9 cellular contexts compared by ENCODE assay signal in genomic region chr2:96156926-96157648, GRCh38. TPM values are rescaled to one million over a fixed set of nuclear protein-coding genes. Genes with fewer than 3 reads are reported as not detected.
A peak's percentile ranks its signal among the peaks of the same experiment; 100 is the strongest.
DNase-seq lines count a peak whose midpoint lies in the region; ATAC-seq, FAIRE-seq and TF ChIP-seq lines count a peak whose summit lies in the region.
"Had no signal": no experiment of that assay in that cellular context is flagged by ENCODE, and none has a peak within 500 bp of the region (broad histone marks: within the 10 kb centered on the region; RNA-seq: fewer than 3 reads in every experiment).

No MANE protein-coding gene starts in this region.

- TF ChIP-seq RAD21 in GM12878 (IDR thresholded peaks at IDR 0.05; ENCODE audit: insufficient read depth, low read depth, low read length), result no peak

- POLR2A ChIA-PET in GM12878 (lab: Charles Lee), result interaction anchor here (0.6 to 6.4 kb wide), 7 partner anchors 12 to 371 kb away, joined by 3 to 161 read pairs (median 11); partner anchors contain the start of genes ASTL, DUSP2 and ITPRIPL1

- peaks cover 76% of the 10 kb centered on the region for H3K4me1 ChIP-seq in DOHH2 (ENCODE audit: control insufficient read depth, low read length)
- peaks cover 53% of the 10 kb centered on the region for H3K4me1 ChIP-seq in GM12878 (ENCODE audit: control insufficient read depth, insufficient read depth, low read length)

- H3K27ac ChIP-seq in DOHH2 (ENCODE audit: low read depth, low read length), result peak overlapping the region; percentile 8; the same call in 1 of the 2 replicates
- peak overlapping the region; percentile 95 for H3K27ac ChIP-seq in GM12878 (ENCODE audit: control insufficient read depth, insufficient read depth)

- CTCF ChIA-PET in GM12878 (lab: Yijun Ruan, JAX), result interaction anchor here (1.1 to 4.2 kb wide), 7 partner anchors 11 to 48 kb away, joined by 3 to 42 read pairs (median 4); partner anchors contain the start of genes ASTL and DUSP2

- no peaks in the 10 kb centered on the region for H4K20me1 ChIP-seq in DOHH2 (ENCODE audit: control insufficient read depth, insufficient read depth, low read depth, low read length)
- no peaks in the 10 kb centered on the region for H4K20me1 ChIP-seq in GM12878 (ENCODE audit: control insufficient read depth, insufficient read depth)

- SMC1A ChIA-PET in GM12878 (lab: Charles Lee; ENCODE audit: uncharacterized antibody, unreplicated experiment), result interaction anchor here (0.6 to 6.6 kb wide), 7 partner anchors 9 to 135 kb away, joined by 3 to 139 read pairs (median 4); partner anchors contain the start of genes ASTL and DUSP2

- no TSS peak for BruUV-seq in GM12878 (replicated peaks; lab: Mats Ljungman, UMichigan)

- 3% methylated on average over 5 of the region's 5 CpGs for WGBS in GM12878 (ENCODE audit: insufficient coverage, insufficient replicate concordance, low lambda C conversion rate, missing lambda C conversion rate)

- in situ Hi-C loops in GM12878 (cut with MboI), result no loop called here

- TF ChIP-seq POLR2A in GM12878 (IDR thresholded peaks at IDR 0.05; ENCODE audit: low read depth, low read length), result no peak

- H3K9me3 ChIP-seq in DOHH2 (ENCODE audit: control insufficient read depth, insufficient read depth, low read length) (no peaks in the 10 kb centered on the region), GM12878 (replicated peaks; ENCODE audit: control insufficient read depth, insufficient read depth, low read length) (peaks cover 3% of the 10 kb centered on the region; the same call in 2 of the 3 replicates), MG63 (no peaks in the 10 kb centered on the region)

- ATAC-seq in GM19372 (IDR thresholded peaks at IDR 0.05; ENCODE audit: low read depth, unreplicated experiment) (peak; percentile 40), HG03159 (IDR thresholded peaks at IDR 0.05; ENCODE audit: unreplicated experiment) (peak; percentile 29), GM12878 (peak; percentile 57)

- H3F3A ChIP-seq in DOHH2 (ENCODE audit: control insufficient read depth, insufficient read depth), result peaks cover 11% of the 10 kb centered on the region

- H3K4me3 ChIP-seq in DOHH2 (ENCODE audit: low read length), result peak overlapping the region; percentile 35
- no peak overlapping the region; the same call in 1 of the 2 replicates for H3K4me3 ChIP-seq in GM12878
- no peak overlapping the region for H3K4me3 ChIP-seq in MG63

- DNase-seq in GM12878 (ENCODE audit: low read depth, low spot score) (peak; percentile 71), NCI-H2029 (lab: John Stamatoyannopoulos, UW) (no peak), iPS-NIHi7 (ENCODE audit: extremely low spot score) (no peak), MG63 (no peak), A172 (ENCODE audit: low spot score) (no peak)

- H3K9me2 ChIP-seq in DOHH2 (replicated peaks; ENCODE audit: control insufficient read depth, low read length), result no peaks in the 10 kb centered on the region

- intact Hi-C loops in GM12878 (cut with micrococcal nuclease; ENCODE audit: unreplicated experiment), result loop anchor here (1.0 kb wide), 1 partner anchor 12 kb away; the partner anchor contains the start of gene DUSP2

- no peak for TF ChIP-seq CTCF in DOHH2 (IDR thresholded peaks at IDR 0.05; ENCODE audit: low read depth, low read length, poor library complexity, severe bottlenecking)
- TF ChIP-seq CTCF in GM12878 (IDR thresholded peaks at IDR 0.05 in 2 of 3, conservative IDR thresholded peaks at IDR 0.05 in 1 of 3; ENCODE audit: control insufficient read depth in 2 of 3, extremely low read depth in 1 of 3, insufficient read depth in 1 of 3, low read depth in 3 of 3, low read length in 3 of 3), result no peak; a peak in 1 of 6 replicates

- peak; percentile 48 to 64; a peak in 2 of 4 replicates for TF ChIP-seq EP300 in GM12878 (IDR thresholded peaks at IDR 0.05; ENCODE audit: borderline replicate concordance in 1 of 2, control insufficient read depth in 1 of 2, low read depth in 2 of 2, low read length in 2 of 2)

- peak overlapping the region; percentile 68 for H3K4me2 ChIP-seq in DOHH2 (ENCODE audit: low read length)
- H3K4me2 ChIP-seq in GM12878 (ENCODE audit: control insufficient read depth, insufficient read depth), result peak overlapping the region; percentile 78

- RAD21 ChIA-PET in GM12878 (lab: Charles Lee; ENCODE audit: unreplicated experiment), result interaction anchor here (0.6 to 6.3 kb wide), 8 partner anchors 10 to 50 kb away, joined by 3 to 182 read pairs (median 4); partner anchors contain the start of genes ASTL and DUSP2

- H3K36me3 ChIP-seq in DOHH2 (ENCODE audit: control insufficient read depth, low read length) (no peaks in the 10 kb centered on the region), GM12878 (ENCODE audit: control insufficient read depth in 2 of 2, insufficient read depth in 2 of 2, low read length in 1 of 2) (no peaks in the 10 kb centered on the region), MG63 (no peaks in the 10 kb centered on the region)

- H3K27me3 ChIP-seq in DOHH2 (ENCODE audit: control insufficient read depth, low read length), result no peaks in the 10 kb centered on the region
- no peaks in the 10 kb centered on the region for H3K27me3 ChIP-seq in GM12878 (replicated peaks in 1 of 2; ENCODE audit: control insufficient read depth in 2 of 2, insufficient read depth in 2 of 2, low read length in 1 of 2)
- H3K27me3 ChIP-seq in MG63, result no peaks in the 10 kb centered on the region

- no peaks in the 10 kb centered on the region for H3K79me2 ChIP-seq in DOHH2 (ENCODE audit: control insufficient read depth, low read length)
- no peaks in the 10 kb centered on the region for H3K79me2 ChIP-seq in GM12878 (ENCODE audit: control insufficient read depth, insufficient read depth, low read length)

- H3K9ac ChIP-seq in GM12878 (ENCODE audit: control insufficient read depth, insufficient read depth, low read length), result peak overlapping the region; percentile 68

- peak; percentile 56 for FAIRE-seq in GM12878 (lab: Jason Lieb, UNC)

- H2AFZ ChIP-seq in GM12878 (ENCODE audit: control insufficient read depth, low read depth, low read length), result peak overlapping the region; percentile 70

RNA-seq across cellular contexts. Expression of gene DUSP2, which starts 11.8 kb away (rescaled TPM):
- 404 and 419 TPM in 2 replicates for total RNA-seq in GM12878 (2013; cell fraction: nucleolus; rRNA removed)
- 212 and 227 TPM in 2 replicates for total RNA-seq in GM12878 (2014; rRNA removed)
- 57.4 and 58.0 TPM in 2 replicates for total RNA-seq in GM12878 (2014; rRNA removed; fragmentation: Illumina TruSeq; extraction: Trizol)
- total RNA-seq in GM12878 (2021), result 181 and 194 TPM in 2 replicates
- polyA plus RNA-seq in GM12878 (2011; ENCODE audit: low read depth), result 22.1 TPM
- polyA plus RNA-seq in GM12878 (2011; rRNA removed), result 47.5 and 84.3 TPM in 2 replicates
- polyA plus RNA-seq in GM12878 (2011; cell fraction: cytosol; rRNA removed), result 146 and 184 TPM in 2 replicates
- polyA plus RNA-seq in GM12878 (2011; cell fraction: nucleus; rRNA removed), result 522 and 621 TPM in 2 replicates
- 61.4 and 155 TPM in 2 replicates for polyA plus RNA-seq in GM12878 (2012)
- 11.9 and 35.6 TPM in 2 replicates for polyA plus RNA-seq in GM12878 (2014; fragmentation: Illumina TruSeq; extraction: Trizol)
- polyA plus RNA-seq in GM12878 (2014; fragmentation: Nextera tagmentation; extraction: Ambion mirVana), result 10 to 100 TPM in 1 of 2 experiments, 1 to 10 TPM in 1; 9.7 to 34.6 TPM
- polyA plus RNA-seq in GM12878 (2014; rRNA removed), result 158 and 168 TPM in 2 replicates
- polyA plus RNA-seq in GM12878 (2016; fragmentation: Nextera tagmentation; extraction: Ambion mirVana), result 10 to 100 TPM; 10.2 to 56.4 TPM
- 98.2 and 232 TPM in 2 replicates for polyA minus RNA-seq in GM12878 (2011; rRNA and poly(A)+ RNA removed)
- polyA minus RNA-seq in GM12878 (2011; cell fraction: cytosol; rRNA and poly(A)+ RNA removed), result 87.6 and 111 TPM in 2 replicates
- 636 and 718 TPM in 2 replicates for polyA minus RNA-seq in GM12878 (2011; cell fraction: nucleus; rRNA and poly(A)+ RNA removed)
- total RNA-seq in MG63 (2014; rRNA removed; shearing (Covaris generic); ENCODE audit: low replicate concordance), result 4.9 and 8.7 TPM in 2 replicates
- total RNA-seq in A172 (2014; rRNA removed; shearing (Covaris generic)), result 0.05 TPM in 1 of 2 replicates, not detected in the other

RNA-seq across cellular contexts. Expression of gene ASTL, which starts 18.8 kb away (rescaled TPM):
- 0.76 and 2.4 TPM in 2 replicates for total RNA-seq in GM12878 (2013; cell fraction: nucleolus; rRNA removed)
- total RNA-seq in GM12878 (2014; rRNA removed) (0.27 and 0.40 TPM in 2 replicates), GM12878 (2014; rRNA removed; fragmentation: Illumina TruSeq; extraction: Trizol) (0.54 TPM in 1 of 2 replicates, not detected in the other), GM12878 (2021) (0.43 and 1.0 TPM in 2 replicates)
- 0.72 TPM for polyA plus RNA-seq in GM12878 (2011; ENCODE audit: low read depth)
- polyA plus RNA-seq in GM12878 (2011; rRNA removed) (0.10 and 0.37 TPM in 2 replicates), GM12878 (2014; fragmentation: Illumina TruSeq; extraction: Trizol) (0.24 TPM in 1 of 2 replicates, not detected in the other), GM12878 (2014; fragmentation: Nextera tagmentation; extraction: Ambion mirVana) (not detected), GM12878 (2014; rRNA removed) (0.18 and 0.37 TPM in 2 replicates), GM12878 (2016; fragmentation: Nextera tagmentation; extraction: Ambion mirVana) (not detected)
- polyA plus RNA-seq in GM12878 (2011; cell fraction: cytosol; rRNA removed), result 0.34 and 0.53 TPM in 2 replicates
- polyA plus RNA-seq in GM12878 (2011; cell fraction: nucleus; rRNA removed), result 2.4 TPM in 2 replicates
- 1.3 and 2.0 TPM in 2 replicates for polyA plus RNA-seq in GM12878 (2012)
- 0.52 and 0.95 TPM in 2 replicates for polyA minus RNA-seq in GM12878 (2011; rRNA and poly(A)+ RNA removed)
- not detected in 2 replicates for polyA minus RNA-seq in GM12878 (2011; cell fraction: cytosol; rRNA and poly(A)+ RNA removed)
- 0.77 TPM in 1 of 2 replicates, not detected in the other for polyA minus RNA-seq in GM12878 (2011; cell fraction: nucleus; rRNA and poly(A)+ RNA removed)
- total RNA-seq in MG63 (2014; rRNA removed; shearing (Covaris generic); ENCODE audit: low replicate concordance), result not detected in 2 replicates
- total RNA-seq in A172 (2014; rRNA removed; shearing (Covaris generic)), result not detected in 2 replicates
- total RNA-seq: NCI-H460 had no signal

RNA-seq across cellular contexts. Expression of gene ADRA2B, which starts 40.7 kb away (rescaled TPM):
- 0.31 TPM in 1 of 2 replicates, not detected in the other for total RNA-seq in GM12878 (2013; cell fraction: nucleolus; rRNA removed)
- total RNA-seq in GM12878 (2014; rRNA removed) (0.05 TPM in 1 of 2 replicates, not detected in the other), GM12878 (2014; rRNA removed; fragmentation: Illumina TruSeq; extraction: Trizol) (0.05 TPM in 1 of 2 replicates, not detected in the other), GM12878 (2021) (0.10 TPM in 1 of 2 replicates, not detected in the other)
- not detected for polyA plus RNA-seq in GM12878 (2011; ENCODE audit: low read depth)
- polyA plus RNA-seq in GM12878 (2011; rRNA removed) (not detected in 2 replicates), GM12878 (2014; fragmentation: Illumina TruSeq; extraction: Trizol) (0.01 TPM in 1 of 2 replicates, not detected in the other), GM12878 (2014; fragmentation: Nextera tagmentation; extraction: Ambion mirVana) (under 1 TPM in 1 of 2 experiments, not detected in 1; 0.03 TPM), GM12878 (2014; rRNA removed) (0.05 and 0.09 TPM in 2 replicates), GM12878 (2016; fragmentation: Nextera tagmentation; extraction: Ambion mirVana) (not detected)
- polyA plus RNA-seq in GM12878 (2011; cell fraction: cytosol; rRNA removed), result not detected in 2 replicates
- 0.79 and 0.84 TPM in 2 replicates for polyA plus RNA-seq in GM12878 (2011; cell fraction: nucleus; rRNA removed)
- 0.16 and 0.22 TPM in 2 replicates for polyA plus RNA-seq in GM12878 (2012)
- not detected in 2 replicates for polyA minus RNA-seq in GM12878 (2011; rRNA and poly(A)+ RNA removed)
- polyA minus RNA-seq in GM12878 (2011; cell fraction: cytosol; rRNA and poly(A)+ RNA removed), result not detected in 2 replicates
- 0.10 TPM in 1 of 2 replicates, not detected in the other for polyA minus RNA-seq in GM12878 (2011; cell fraction: nucleus; rRNA and poly(A)+ RNA removed)
- total RNA-seq in MG63 (2014; rRNA removed; shearing (Covaris generic); ENCODE audit: low replicate concordance), result 0.03 TPM in 1 of 2 replicates, not detected in the other
- not detected in 2 replicates for total RNA-seq in A172 (2014; rRNA removed; shearing (Covaris generic))
- total RNA-seq: NCI-H460 had no signal

RNA-seq across cellular contexts. Expression of gene STARD7, which starts 51.5 kb away (rescaled TPM):
- total RNA-seq in GM12878 (2013; cell fraction: nucleolus; rRNA removed), result 140 and 161 TPM in 2 replicates
- 215 and 229 TPM in 2 replicates for total RNA-seq in GM12878 (2014; rRNA removed)
- total RNA-seq in GM12878 (2014; rRNA removed; fragmentation: Illumina TruSeq; extraction: Trizol), result 148 and 153 TPM in 2 replicates
- 194 and 200 TPM in 2 replicates for total RNA-seq in GM12878 (2021)
- polyA plus RNA-seq in GM12878 (2011; ENCODE audit: low read depth), result 84.4 TPM
- 139 and 142 TPM in 2 replicates for polyA plus RNA-seq in GM12878 (2011; rRNA removed)
- 75.3 and 92.3 TPM in 2 replicates for polyA plus RNA-seq in GM12878 (2011; cell fraction: cytosol; rRNA removed)
- polyA plus RNA-seq in GM12878 (2011; cell fraction: nucleus; rRNA removed), result 89.9 and 96.0 TPM in 2 replicates
- 81.5 and 83.0 TPM in 2 replicates for polyA plus RNA-seq in GM12878 (2012)
- polyA plus RNA-seq in GM12878 (2014; fragmentation: Illumina TruSeq; extraction: Trizol), result 154 and 182 TPM in 2 replicates
- polyA plus RNA-seq in GM12878 (2014; fragmentation: Nextera tagmentation; extraction: Ambion mirVana), result 100 to 1,000 TPM in 1 of 2 experiments, 10 to 100 TPM in 1; 85.4 to 114 TPM
- polyA plus RNA-seq in GM12878 (2014; rRNA removed), result 120 and 123 TPM in 2 replicates
- 100 to 1,000 TPM; 225 to 237 TPM for polyA plus RNA-seq in GM12878 (2016; fragmentation: Nextera tagmentation; extraction: Ambion mirVana)
- 88.6 and 126 TPM in 2 replicates for polyA minus RNA-seq in GM12878 (2011; rRNA and poly(A)+ RNA removed)
- 52.3 and 75.1 TPM in 2 replicates for polyA minus RNA-seq in GM12878 (2011; cell fraction: cytosol; rRNA and poly(A)+ RNA removed)
- polyA minus RNA-seq in GM12878 (2011; cell fraction: nucleus; rRNA and poly(A)+ RNA removed), result 65.0 and 122 TPM in 2 replicates
- 100 and 113 TPM in 2 replicates for total RNA-seq in MG63 (2014; rRNA removed; shearing (Covaris generic); ENCODE audit: low replicate concordance)
- 191 and 196 TPM in 2 replicates for total RNA-seq in A172 (2014; rRNA removed; shearing (Covaris generic))
